Comparison of ENCODE assay signal across 13 cellular contexts in the genomic region with DNA sequence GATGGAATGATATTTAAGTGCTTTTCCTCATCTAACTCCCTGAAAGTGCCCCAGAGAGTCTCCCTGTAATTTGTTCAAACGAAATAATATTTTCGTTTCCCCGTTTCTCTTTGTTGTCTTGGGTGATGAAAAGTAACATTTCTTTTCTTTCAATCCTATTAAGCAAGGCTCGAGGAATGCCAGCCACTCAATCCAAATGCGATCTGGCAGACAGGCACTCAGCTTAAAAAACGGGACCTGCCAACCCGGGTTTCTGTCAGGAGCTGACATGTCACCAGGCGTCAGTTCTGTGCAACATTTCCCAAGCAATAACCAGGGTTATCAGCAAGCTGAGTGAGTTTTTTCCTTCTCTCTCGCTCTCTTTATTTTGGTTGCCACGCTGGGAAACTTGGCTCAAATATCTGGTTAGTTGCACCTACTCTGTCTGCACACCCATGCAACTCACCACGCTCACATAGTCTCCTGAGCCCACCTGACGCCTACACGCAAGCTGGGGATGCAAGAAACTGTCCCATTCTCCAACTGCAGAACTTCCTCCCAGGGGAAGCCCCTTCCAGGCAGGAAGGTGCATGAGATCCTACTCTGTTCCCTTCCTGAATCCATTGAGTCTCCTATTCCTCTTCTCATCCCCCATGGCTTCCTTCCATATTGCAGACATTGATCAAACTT.
"Had no signal": no experiment of that assay in that cellular context is flagged by ENCODE, and none has a peak within 500 bp of the region (broad histone marks: within the 10 kb centered on the region; RNA-seq: fewer than 3 reads in every experiment).

No MANE protein-coding gene starts in this region.

- H3K4me1 ChIP-seq: body of pancreas, parathyroid adenoma had no signal

- ATAC-seq: body of pancreas, esophagus mucosa, sciatic nerve, T-helper 17 cell had no signal

- H3K4me3 Mint-ChIP-seq: activated B cell treated with CpG ODN at 0.5 μM for 24 hours; activated CD4-positive, alpha-beta T cell treated with anti-CD3 and anti-CD28 coated beads, Interleukin-2, amount 10 ng/mL, durations not matched to agents 7 days and 5 days; activated naive CD4-positive, alpha-beta T cell treated with anti-CD3 and anti-CD28 coated beads, Interleukin-2, amount 50 U/mL, for 24 hours; T-helper 17 cell had no signal

- H3K36me3 Mint-ChIP-seq: activated naive CD4-positive, alpha-beta T cell treated with anti-CD3 and anti-CD28 coated beads, Interleukin-2, amount 50 U/mL, for 24 hours had no signal

- H3K9me3 Mint-ChIP-seq: activated B cell treated with CpG ODN at 0.5 μM for 24 hours; activated CD4-positive, alpha-beta T cell treated with anti-CD3 and anti-CD28 coated beads, Interleukin-2, amount 10 ng/mL, durations not matched to agents 7 days and 5 days; activated naive CD4-positive, alpha-beta T cell treated with anti-CD3 and anti-CD28 coated beads, Interleukin-2, amount 50 U/mL, for 24 hours had no signal

- H3K27me3 ChIP-seq: body of pancreas had no signal

- H3K27ac ChIP-seq: body of pancreas, parathyroid adenoma, SK-N-MC had no signal

- H3K4me1 Mint-ChIP-seq: activated B cell treated with CpG ODN at 0.5 μM for 24 hours; activated CD4-positive, alpha-beta T cell treated with anti-CD3 and anti-CD28 coated beads, Interleukin-2, amount 10 ng/mL, durations not matched to agents 7 days and 5 days; activated naive CD4-positive, alpha-beta T cell treated with anti-CD3 and anti-CD28 coated beads, Interleukin-2, amount 50 U/mL, for 24 hours; T-helper 17 cell had no signal

- H3K9me3 ChIP-seq: body of pancreas had no signal

- H3K27ac Mint-ChIP-seq: activated B cell treated with CpG ODN at 0.5 μM for 24 hours; activated CD4-positive, alpha-beta T cell treated with anti-CD3 and anti-CD28 coated beads, Interleukin-2, amount 10 ng/mL, durations not matched to agents 7 days and 5 days; activated naive CD4-positive, alpha-beta T cell treated with anti-CD3 and anti-CD28 coated beads, Interleukin-2, amount 50 U/mL, for 24 hours; T-helper 17 cell had no signal

- H3K27me3 Mint-ChIP-seq: activated B cell treated with CpG ODN at 0.5 μM for 24 hours; activated naive CD4-positive, alpha-beta T cell treated with anti-CD3 and anti-CD28 coated beads, Interleukin-2, amount 50 U/mL, for 24 hours had no signal

- H3K4me3 ChIP-seq: body of pancreas, SK-N-MC had no signal

- DNase-seq: activated B cell treated with CpG ODN at 0.5 μM for 24 hours; activated CD4-positive, alpha-beta T cell treated with anti-CD3 and anti-CD28 coated beads, Interleukin-2, amount 10 ng/mL, durations not matched to agents 7 days and 5 days; activated T-cell treated with anti-CD3 and anti-CD28 coated beads, Interleukin-2, amount 50 U/mL, for 1 hour; body of pancreas; cerebellar nuclear complex; dermis blood vessel endothelial cell; stimulated activated naive CD4-positive, alpha-beta T cell; T-helper 17 cell had no signal
